Comparison of ENCODE assay signal across 8 cellular contexts in genomic region chr19:12611361-12611699, GRCh38. TPM values are rescaled to one million over a fixed set of nuclear protein-coding genes. Genes with fewer than 3 reads are reported as not detected.
DNase-seq lines count a peak whose midpoint lies in the region; ATAC-seq lines count a peak whose summit lies in the region.

No MANE protein-coding gene starts in this region.

- ATAC-seq in Right ventricle myocardium inferior = peak; percentile 81

- peaks cover 63% of the 10 kb centered on the region for H3K36me3 Mint-ChIP-seq in activated T-cell treated with anti-CD3 and anti-CD28 coated beads, Interleukin-2, amount 50 U/mL, for 24 hours (ENCODE audit: low read depth)

- H3K4me1 Mint-ChIP-seq in activated T-cell treated with anti-CD3 and anti-CD28 coated beads, Interleukin-2, amount 50 U/mL, for 24 hours (ENCODE audit: low read depth) = peaks cover 50% of the 10 kb centered on the region

- DNase-seq in activated T-cell treated with anti-CD3 and anti-CD28 coated beads, Interleukin-2, amount 50 U/mL, for 24 hours = no peak
- no peak for DNase-seq in activated T-cell treated with anti-CD3 and anti-CD28 coated beads, Interleukin-2, amount 50 U/mL, for 48 hours
- DNase-seq in NCI-H2171 (lab: John Stamatoyannopoulos, UW) = peak; percentile 79
- DNase-seq in adipocyte (ENCODE audit: low read depth) = peak; percentile 95
- no peak for DNase-seq in Right ventricle myocardium inferior (ENCODE audit: missing footprints)
- DNase-seq in nucleus accumbens (lab: John Stamatoyannopoulos, UW) = peak in 47 of 56 donors; percentile 12 to 72 (median 41)
- no peak for DNase-seq in SIG-M5 (lab: John Stamatoyannopoulos, UW)
- no peak for DNase-seq in GM19240 (ENCODE audit: insufficient read length, low spot score)

- intact Hi-C loops in Right ventricle myocardium inferior (cut with DNase I) = loop anchor here (10.0 kb wide), 1 partner anchor 847 kb away; the partner anchor contains the start of gene ZNF441

- peak overlapping the region; percentile 99 for H3K27ac Mint-ChIP-seq in activated T-cell treated with anti-CD3 and anti-CD28 coated beads, Interleukin-2, amount 50 U/mL, for 24 hours

- H3K9me3 ChIP-seq in adipocyte (ENCODE audit: control insufficient read depth, low read length) = no peaks in the 10 kb centered on the region

- H3K9ac ChIP-seq in adipocyte (ENCODE audit: low read length) = peak overlapping the region; percentile 99

- no peaks in the 10 kb centered on the region for H3K27me3 Mint-ChIP-seq in activated T-cell treated with anti-CD3 and anti-CD28 coated beads, Interleukin-2, amount 50 U/mL, for 24 hours

- H3K36me3 ChIP-seq in adipocyte (ENCODE audit: control insufficient read depth, insufficient read depth, low read length, severe bottlenecking) = peaks cover 32% of the 10 kb centered on the region

- peak overlapping the region; percentile 100 for H3K4me3 Mint-ChIP-seq in activated T-cell treated with anti-CD3 and anti-CD28 coated beads, Interleukin-2, amount 50 U/mL, for 24 hours

- peaks cover 19% of the 10 kb centered on the region for H3K4me1 ChIP-seq in adipocyte (ENCODE audit: control insufficient read depth, insufficient read depth, low read length)

- no peaks in the 10 kb centered on the region for H3K27me3 ChIP-seq in adipocyte (replicated peaks; ENCODE audit: control insufficient read depth, insufficient read depth, low read length)

- no peaks in the 10 kb centered on the region for H3K9me3 Mint-ChIP-seq in activated T-cell treated with anti-CD3 and anti-CD28 coated beads, Interleukin-2, amount 50 U/mL, for 24 hours

- H3K4me3 ChIP-seq in adipocyte (ENCODE audit: low read length) = peak overlapping the region; percentile 91

RNA-seq across cellular contexts. Expression of gene ZNF791, which starts 0.6 kb away (rescaled TPM):
- total RNA-seq in Right ventricle myocardium inferior = 14.4 TPM

RNA-seq across cellular contexts. Expression of gene ZNF490, which starts 0.7 kb away (rescaled TPM):
- 5.1 TPM for total RNA-seq in Right ventricle myocardium inferior

RNA-seq across cellular contexts. Expression of gene MAN2B1, which starts 55.2 kb away (rescaled TPM):
- total RNA-seq in Right ventricle myocardium inferior = 40.2 TPM

RNA-seq across cellular contexts. Expression of gene WDR83, which starts 55.3 kb away (rescaled TPM):
- total RNA-seq in Right ventricle myocardium inferior = 7.2 TPM

Comparison
In these comparisons a context has a peak if more than half of its experiments do, and no peak if none do; other contexts are left out.
1. DNase-seq: peak in NCI-H2171 (single experiment), adipocyte (single experiment) and nucleus accumbens (47 of 56); none in activated T-cell treated with anti-CD3 and anti-CD28 coated beads, Interleukin-2, amount 50 U/mL, for 24 hours (single experiment), activated T-cell treated with anti-CD3 and anti-CD28 coated beads, Interleukin-2, amount 50 U/mL, for 48 hours (0 of 2), Right ventricle myocardium inferior (single experiment), SIG-M5 (single experiment) and GM19240 (single experiment).